In the genomic region with DNA sequence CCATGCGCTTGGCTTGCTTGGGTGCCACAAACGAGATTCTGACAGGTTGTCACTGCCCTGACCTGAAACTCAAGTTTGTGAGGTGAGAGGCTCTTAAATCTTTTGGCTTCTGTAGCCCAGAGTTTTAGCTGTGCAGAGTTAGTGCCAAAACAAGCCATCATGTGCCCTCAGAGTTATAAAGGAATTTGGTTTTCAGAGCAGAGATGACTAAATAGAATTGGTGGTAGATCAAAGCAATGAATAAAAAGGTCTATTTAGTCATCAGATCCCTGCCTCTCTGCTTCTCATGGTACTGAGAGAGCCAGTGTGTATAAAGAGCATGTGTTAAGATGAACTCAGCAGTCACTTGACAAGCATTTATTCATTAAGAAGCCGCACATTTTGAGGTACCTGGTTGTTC, we compare ENCODE assay signal across 1 cellular context.
TF ChIP-seq lines count a peak whose summit lies in the region.

No MANE protein-coding gene starts in this region.

TF ChIP-seq in IMR-90, 13 proteins besides CTCF, POLR2A, EP300 and RAD21 (continued from another document):
- TF ChIP-seq FOS (IDR thresholded peaks at IDR 0.05; ENCODE audit: low read depth, low read length) (no peak), MAFK (IDR thresholded peaks at IDR 0.05; ENCODE audit: low read depth, low read length) (no peak), CEBPB (IDR thresholded peaks at IDR 0.05; ENCODE audit: low read depth, low read length) (no peak), BHLHE40 (IDR thresholded peaks at IDR 0.05; ENCODE audit: low read depth, low read length) (no peak), RCOR1 (IDR thresholded peaks at IDR 0.05; ENCODE audit: insufficient replicate concordance, low read length) (no peak), SMC3 (IDR thresholded peaks at IDR 0.05; ENCODE audit: low read depth, low read length) (no peak)
